In genomic region chr9:37732086-37732744, GRCh38 we compare ENCODE assay signal across 17 cellular contexts. TPM values are rescaled to one million over a fixed set of nuclear protein-coding genes. Genes with fewer than 3 reads are reported as not detected.
DNase-seq lines count a peak whose midpoint lies in the region; ATAC-seq, FAIRE-seq and TF ChIP-seq lines count a peak whose summit lies in the region.
"Had no signal": no experiment of that assay in that cellular context is flagged by ENCODE, and none has a peak within 500 bp of the region (broad histone marks: within the 10 kb centered on the region; RNA-seq: fewer than 3 reads in every experiment).

No MANE protein-coding gene starts in this region.

- no peak for TF ChIP-seq POLR2A in GM12891 (IDR thresholded peaks at IDR 0.05; ENCODE audit: low read depth, low read length)

- TF ChIP-seq CTCF in brain (conservative IDR thresholded peaks at IDR 0.05) = no peak

- DNase-seq in Ammon's horn (ENCODE audit: low spot score) = peak; percentile 25
- peak; percentile 44 for DNase-seq in EH (ENCODE audit: low read depth)
- peak; percentile 51 to 81 for DNase-seq in NCI-H446 (lab: John Stamatoyannopoulos, UW)
- no peak for DNase-seq in GM12891 (ENCODE audit: insufficient read length, low spot score)
- DNase-seq in NCI-H1048 (lab: John Stamatoyannopoulos, UW) = no peak
- DNase-seq: activated CD4-positive, alpha-beta T cell treated with anti-CD3 and anti-CD28 coated beads, Interleukin-2, amount 50 U/mL, for 4 hours; CD4-positive, alpha-beta memory T cell; DND-41; gastrocnemius medialis; IMR-90; NCI-H2029 treated with DMSO at 0.1 percent for 48 hours; right cardiac atrium; T-cell had no signal

- FAIRE-seq in GM12891 (lab: Jason Lieb, UNC) = no peak
- FAIRE-seq: H54 had no signal

- peaks cover 0 to 3% (median 0%) of the 10 kb centered on the region in 5 experiments for H3K9me3 Mint-ChIP-seq in brain
- H3K9me3 Mint-ChIP-seq: T-cell had no signal

- peak overlapping the region; percentile 52 to 88 (median 66) for H3K27ac Mint-ChIP-seq in brain
- H3K27ac Mint-ChIP-seq: CD4-positive, alpha-beta memory T cell; T-cell had no signal

- peaks cover 7% of the 10 kb centered on the region for H3K36me3 Mint-ChIP-seq in brain
- H3K36me3 Mint-ChIP-seq: CD4-positive, alpha-beta memory T cell; T-cell had no signal

- H3K4me1 Mint-ChIP-seq in brain = peaks cover 44% of the 10 kb centered on the region
- H3K4me1 Mint-ChIP-seq: CD4-positive, alpha-beta memory T cell; T-cell had no signal

- H3K4me3 Mint-ChIP-seq in brain = peak overlapping the region in 4 of 5 experiments; percentile 29 to 51 (median 42)
- H3K4me3 Mint-ChIP-seq: CD4-positive, alpha-beta memory T cell; T-cell had no signal

- peaks cover 6% of the 10 kb centered on the region for H3K27me3 Mint-ChIP-seq in brain

- no peak for ATAC-seq in GM18520 (IDR thresholded peaks at IDR 0.05; ENCODE audit: unreplicated experiment)
- no peak for ATAC-seq in HG03354 (IDR thresholded peaks at IDR 0.05; ENCODE audit: poor library complexity, severe bottlenecking, unreplicated experiment)
- ATAC-seq: gastrocnemius medialis, right cardiac atrium, T-cell had no signal

TF ChIP-seq in GM12891, 5 proteins besides CTCF, POLR2A, EP300 and RAD21:
- TF ChIP-seq SPI1 (IDR thresholded peaks at IDR 0.05; ENCODE audit: low read depth, low read length) (no peak), PAX5 (IDR thresholded peaks at IDR 0.05; ENCODE audit: insufficient read depth, low read length, severe bottlenecking) (no peak), TAF1 (IDR thresholded peaks at IDR 0.05; ENCODE audit: low read depth, low read length) (no peak), POLR2AphosphoS5 (IDR thresholded peaks at IDR 0.05; ENCODE audit: low read depth, low read length) (no peak), POU2F2 (IDR thresholded peaks at IDR 0.05; ENCODE audit: low read depth, low read length) (no peak)
TF ChIP-seq in GM12891: peak in this region for 0.

RNA-seq across cellular contexts. Expression of gene TRMT10B, which starts 21.4 kb away (rescaled TPM):
- 7.0 TPM for polyA plus RNA-seq in brain (ENCODE audit: insufficient read depth, low read depth, low replicate concordance)
- 5.0 TPM for polyA plus RNA-seq in GM12891 (2012; ENCODE audit: low read depth, missing spikeins)

RNA-seq across cellular contexts. Expression of gene EXOSC3, which starts 52.6 kb away (rescaled TPM):
- 38.9 TPM for polyA plus RNA-seq in brain (ENCODE audit: insufficient read depth, low read depth, low replicate concordance)
- 37.2 TPM for polyA plus RNA-seq in GM12891 (2012; ENCODE audit: low read depth, missing spikeins)

Comparison
In these comparisons a context has a peak if more than half of its experiments do, and no peak if none do; other contexts are left out.
1. DNase-seq: peak in Ammon's horn (single experiment), EH (single experiment) and NCI-H446 (2 of 2); none in GM12891 (single experiment) and NCI-H1048 (single experiment).